ENCODE assay signal across 27 cellular contexts in the genomic region with DNA sequence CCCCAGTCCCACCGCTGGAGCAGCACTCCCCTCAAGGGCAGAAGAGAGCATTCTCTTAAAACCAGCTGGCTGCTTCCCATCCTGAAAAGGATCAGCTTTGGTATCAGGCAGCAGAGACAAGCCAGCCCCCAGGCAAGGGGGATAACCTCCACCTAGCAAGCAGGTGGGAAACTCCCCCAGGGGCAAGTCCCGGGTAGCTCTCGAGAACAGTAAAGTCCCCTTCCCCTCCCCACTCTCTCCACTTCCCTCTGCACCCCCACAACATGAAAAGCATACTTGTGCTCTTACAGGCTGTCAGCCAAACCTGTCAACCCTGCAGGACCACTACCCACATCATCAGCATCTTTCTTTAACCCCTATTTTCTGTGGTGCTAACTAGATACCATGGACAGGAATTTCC.
"Had no signal": no experiment of that assay in that cellular context is flagged by ENCODE, and none has a peak within 500 bp of the region (broad histone marks: within the 10 kb centered on the region; RNA-seq: fewer than 3 reads in every experiment).

No MANE protein-coding gene starts in this region.

- ATAC-seq: activated CD4-positive, CD25-positive, alpha-beta regulatory T cell treated with anti-CD3 and anti-CD28 coated beads, Interleukin-2, amount 50 U/mL, for 24 hours; activated CD8-positive, alpha-beta T cell treated with anti-CD3 and anti-CD28 coated beads for 36 hours; activated naive CD8-positive, alpha-beta T cell treated with anti-CD3 and anti-CD28 coated beads, Interleukin-2, amount 50 U/mL, for 24 hours; activated T-cell treated with anti-CD3 and anti-CD28 coated beads, Interleukin-2, amount 50 U/mL, for 4 hours; body of pancreas; esophagus mucosa had no signal

- DNase-seq: activated B cell treated with CpG ODN at 0.5 μM for 24 hours; activated CD4-positive, alpha-beta T cell treated with anti-CD3 and anti-CD28 coated beads for 48 hours; activated CD4-positive, alpha-beta T cell treated with anti-CD3 and anti-CD28 coated beads, Interleukin-2, amount 50 U/mL, for 1 hour; activated CD4-positive, alpha-beta T cell treated with anti-CD3 and anti-CD28 coated beads, Interleukin-2, amount 50 U/mL, for 48 hours; activated CD8-positive, alpha-beta memory T cell treated with anti-CD3 and anti-CD28 coated beads for 24 hours; activated CD8-positive, alpha-beta T cell treated with anti-CD3 and anti-CD28 coated beads for 36 hours; activated effector memory CD4-positive, alpha-beta T cell treated with anti-CD3 and anti-CD28 coated beads, Interleukin-2, amount 50 U/mL, for 16 hours; activated naive CD4-positive, alpha-beta T cell treated with anti-CD3 and anti-CD28 coated beads for 36 hours; activated naive CD8-positive, alpha-beta T cell treated with anti-CD3 and anti-CD28 coated beads for 36 hours; activated naive CD8-positive, alpha-beta T cell treated with anti-CD3 and anti-CD28 coated beads, Interleukin-2, amount 50 U/mL, for 24 hours; activated T-cell treated with anti-CD3 and anti-CD28 coated beads, Interleukin-2, amount 50 U/mL, for 4 hours; adrenal gland; amygdala; aorta; body of pancreas; central memory CD4-positive, alpha-beta T cell; cerebellar nuclear complex; colonic mucosa; effector memory CD4-positive, alpha-beta T cell; endodermal cell; foreskin fibroblast; head of caudate nucleus; hippocampal formation; T1000; WERI-Rb-1 had no signal
